Comparison of ENCODE assay signal across 12 cellular contexts in genomic region chr17:52147872-52148271, GRCh38. TPM values are rescaled to one million over a fixed set of nuclear protein-coding genes. Genes with fewer than 3 reads are reported as not detected.
A peak's percentile ranks its signal among the peaks of the same experiment; 100 is the strongest.
DNase-seq lines count a peak whose midpoint lies in the region; ATAC-seq and TF ChIP-seq lines count a peak whose summit lies in the region.
"Had no signal": no experiment of that assay in that cellular context is flagged by ENCODE, and none has a peak within 500 bp of the region (broad histone marks: within the 10 kb centered on the region; RNA-seq: fewer than 3 reads in every experiment).

No MANE protein-coding gene starts in this region.

- peaks cover 2% of the 10 kb centered on the region for H3K4me1 Mint-ChIP-seq in activated naive CD8-positive, alpha-beta T cell treated with anti-CD3 and anti-CD28 coated beads, Interleukin-2, amount 10 ng/mL, durations not matched to agents 7 days and 5 days
- H3K4me1 Mint-ChIP-seq in endothelial cell (ENCODE audit: unreplicated experiment): no peaks in the 10 kb centered on the region

- peaks cover 2% of the 10 kb centered on the region for H3K27me3 Mint-ChIP-seq in activated naive CD8-positive, alpha-beta T cell treated with anti-CD3 and anti-CD28 coated beads, Interleukin-2, amount 10 ng/mL, durations not matched to agents 7 days and 5 days
- H3K27me3 Mint-ChIP-seq in endothelial cell (ENCODE audit: unreplicated experiment): peaks cover 2% of the 10 kb centered on the region

- no peak overlapping the region for H3K4me3 ChIP-seq in GM12865 (ENCODE audit: low read depth, low read length)
- H3K4me3 ChIP-seq: upper lobe of left lung had no signal

- POLR2A ChIA-PET in activated naive CD8-positive, alpha-beta T cell treated with anti-CD3 and anti-CD28 coated beads, Interleukin-2, amount 10 ng/mL, durations not matched to agents 7 days and 5 days (lab: Charles Lee): no interaction called here

- H3K4me3 Mint-ChIP-seq in activated naive CD8-positive, alpha-beta T cell treated with anti-CD3 and anti-CD28 coated beads, Interleukin-2, amount 10 ng/mL, durations not matched to agents 7 days and 5 days: no peak overlapping the region
- H3K4me3 Mint-ChIP-seq in endothelial cell (ENCODE audit: unreplicated experiment): no peak overlapping the region
- H3K4me3 Mint-ChIP-seq: WTC11 had no signal

- ATAC-seq in GM19438 (IDR thresholded peaks at IDR 0.05; ENCODE audit: low read depth, unreplicated experiment) (peak; percentile 63), HG03460 (IDR thresholded peaks at IDR 0.05; ENCODE audit: unreplicated experiment) (peak; percentile 66)
- ATAC-seq in activated naive CD8-positive, alpha-beta T cell treated with anti-CD3 and anti-CD28 coated beads, Interleukin-2, amount 10 ng/mL, durations not matched to agents 7 days and 5 days (ENCODE audit: low read depth): peak; percentile 50
- ATAC-seq: WTC11 had no signal

- H3K36me3 Mint-ChIP-seq in activated naive CD8-positive, alpha-beta T cell treated with anti-CD3 and anti-CD28 coated beads, Interleukin-2, amount 10 ng/mL, durations not matched to agents 7 days and 5 days: no peaks in the 10 kb centered on the region
- no peaks in the 10 kb centered on the region for H3K36me3 Mint-ChIP-seq in endothelial cell (ENCODE audit: low read depth, unreplicated experiment)

- peaks cover 1% of the 10 kb centered on the region for H3K9me3 Mint-ChIP-seq in activated naive CD8-positive, alpha-beta T cell treated with anti-CD3 and anti-CD28 coated beads, Interleukin-2, amount 10 ng/mL, durations not matched to agents 7 days and 5 days
- no peaks in the 10 kb centered on the region for H3K9me3 Mint-ChIP-seq in endothelial cell (ENCODE audit: unreplicated experiment)

- H3K27ac Mint-ChIP-seq in activated naive CD8-positive, alpha-beta T cell treated with anti-CD3 and anti-CD28 coated beads, Interleukin-2, amount 10 ng/mL, durations not matched to agents 7 days and 5 days: no peak overlapping the region
- H3K27ac Mint-ChIP-seq in endothelial cell (ENCODE audit: unreplicated experiment): no peak overlapping the region
- H3K27ac Mint-ChIP-seq: WTC11 had no signal

- DNase-seq in GM12865 (ENCODE audit: low read depth) (peak; percentile 41), D341Med (ENCODE audit: low spot score) (no peak), endothelial cell (ENCODE audit: low spot score) (no peak), NCI-H1436 (lab: John Stamatoyannopoulos, UW) (no peak)
- DNase-seq in activated naive CD8-positive, alpha-beta T cell treated with anti-CD3 and anti-CD28 coated beads, Interleukin-2, amount 10 ng/mL, durations not matched to agents 7 days and 5 days: no peak
- DNase-seq in stimulated activated CD4-positive, alpha-beta T cell treated with anti-CD3 and anti-CD28 coated beads, Interleukin-1b, Interleukin-23, amount 100 ng/mL, for 48 hours: no peak
- DNase-seq: brain microvascular endothelial cell, DMS79 treated with DMSO at 0.1 percent for 48 hours, upper lobe of left lung had no signal

- TF ChIP-seq CTCF in GM12865 (IDR thresholded peaks at IDR 0.05; ENCODE audit: insufficient read depth, low read depth, low read length, missing control alignments) (no peak), endothelial cell (IDR thresholded peaks at IDR 0.05; ENCODE audit: unreplicated experiment) (no peak)

RNA-seq across cellular contexts. Expression of gene CA10, which starts 10.6 kb away (rescaled TPM):
- under 1 TPM in 1 of 2 experiments, not detected in 1; 0.20 TPM for total RNA-seq in activated naive CD8-positive, alpha-beta T cell treated with anti-CD3 and anti-CD28 coated beads, Interleukin-2, amount 10 ng/mL, durations not matched to agents 7 days and 5 days
- not detected for total RNA-seq in endothelial cell (ENCODE audit: unreplicated experiment)
